Comparison of ENCODE assay signal across 33 cellular contexts in the genomic region with DNA sequence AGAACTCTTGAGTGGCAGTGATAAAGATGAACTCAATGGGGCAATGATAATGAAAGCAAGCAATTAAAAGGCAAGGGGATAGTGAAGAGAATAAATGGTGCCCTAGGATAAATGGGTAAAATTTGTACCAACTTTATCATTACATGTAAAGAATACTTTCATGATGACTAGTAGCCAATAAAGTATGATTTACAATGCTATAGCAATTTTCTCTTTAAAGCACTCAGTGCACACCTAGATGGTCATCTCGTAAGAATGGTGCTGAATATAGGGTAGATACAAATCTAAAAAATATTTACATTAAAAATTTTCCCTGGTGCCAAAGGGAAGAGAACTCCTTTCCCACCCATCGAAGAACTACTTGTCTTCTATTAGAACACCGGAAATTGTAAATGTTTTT.
"Had no signal": no experiment of that assay in that cellular context is flagged by ENCODE, and none has a peak within 500 bp of the region (broad histone marks: within the 10 kb centered on the region; RNA-seq: fewer than 3 reads in every experiment).

No MANE protein-coding gene starts in this region.

- ATAC-seq: activated CD8-positive, alpha-beta T cell treated with anti-CD3 and anti-CD28 coated beads for 36 hours; activated naive CD4-positive, alpha-beta T cell treated with anti-CD3 and anti-CD28 coated beads, Interleukin-2, amount 50 U/mL, for 72 hours; activated T-cell treated with anti-CD3 and anti-CD28 coated beads, Interleukin-2, amount 50 U/mL, for 4 hours; activated T-cell treated with anti-CD3 and anti-CD28 coated beads, Interleukin-2, amount 50 U/mL, for 72 hours; activated T-helper 17 cell treated with anti-CD3 and anti-CD28 coated beads, Interleukin-2, amount 50 U/mL, for 72 hours; body of pancreas had no signal

- H3K27me3 ChIP-seq: adrenal gland, body of pancreas, brain microvascular endothelial cell, breast epithelium had no signal

- H3K27ac Mint-ChIP-seq: activated B cell treated with CpG ODN at 0.5 μM for 24 hours; activated CD4-positive, alpha-beta T cell treated with anti-CD3 and anti-CD28 coated beads, Interleukin-2, amount 10 ng/mL, durations not matched to agents 24 days and 14 days; activated CD8-positive, alpha-beta T cell treated with anti-CD3 and anti-CD28 coated beads for 36 hours; activated naive CD4-positive, alpha-beta T cell treated with anti-CD3 and anti-CD28 coated beads for 36 hours; activated naive CD4-positive, alpha-beta T cell treated with anti-CD3 and anti-CD28 coated beads, Interleukin-2, amount 50 U/mL, for 72 hours; activated naive CD8-positive, alpha-beta T cell treated with anti-CD3 and anti-CD28 coated beads for 36 hours; activated T-cell treated with anti-CD3 and anti-CD28 coated beads, Interleukin-2, amount 50 U/mL, for 72 hours; activated T-helper 1 cell treated with anti-CD3 and anti-CD28 coated beads, Interleukin-12 subunit alpha, Interleukin-12 subunit beta, Interleukin-2, Interleukin-4 antibody, amounts not matched to agents 30 ng/mL and 10 ng/mL and 1 ng/mL, durations not matched to agents 14 hours and 24 hours and 36 hours; activated T-helper 17 cell treated with anti-CD3 and anti-CD28 coated beads, Interleukin-2, amount 50 U/mL, for 72 hours; T-helper 1 cell treated with Interleukin-12 subunit alpha and Interleukin-12 subunit beta and Interleukin-4 antibody, amounts not matched to agents 30 μg/mL and 1 μg/mL, for 36 hours; T-helper 2 cell treated with Interferon-gamma antibody and Interleukin-4, amounts not matched to agents 5 μg/mL and 100 μg/mL, for 36 hours had no signal

- H3K36me3 ChIP-seq: adrenal gland, brain microvascular endothelial cell, breast epithelium had no signal

- H3K27ac ChIP-seq: adrenal gland, body of pancreas, brain microvascular endothelial cell, breast epithelium, VCaP had no signal

- H3K4me3 ChIP-seq: adrenal gland, body of pancreas, breast epithelium had no signal

- DNase-seq: activated B cell treated with CpG ODN at 0.5 μM for 24 hours; activated CD4-positive, alpha-beta T cell treated with anti-CD3 and anti-CD28 coated beads for 4 hours; activated CD4-positive, alpha-beta T cell treated with anti-CD3 and anti-CD28 coated beads, Interleukin-2, amount 10 ng/mL, durations not matched to agents 24 days and 14 days; activated CD4-positive, alpha-beta T cell treated with anti-CD3 and anti-CD28 coated beads, Interleukin-2, amount 50 U/mL, for 48 hours; activated CD4-positive, CD25-positive, alpha-beta regulatory T cell treated with anti-CD3 and anti-CD28 coated beads, Interleukin-2, amount 50 U/mL, for 72 hours; activated CD8-positive, alpha-beta memory T cell treated with anti-CD3 and anti-CD28 coated beads, Interleukin-2, amount 50 U/mL, for 4 hours; activated CD8-positive, alpha-beta T cell treated with anti-CD3 and anti-CD28 coated beads for 36 hours; activated effector memory CD4-positive, alpha-beta T cell treated with anti-CD3 and anti-CD28 coated beads, Interleukin-2, amount 50 U/mL, for 16 hours; activated gamma-delta T cell treated with Interleukin-2 at 50 U/mL for 16 hours; activated naive CD4-positive, alpha-beta T cell; activated naive CD4-positive, alpha-beta T cell treated with anti-CD3 and anti-CD28 coated beads for 36 hours; activated naive CD4-positive, alpha-beta T cell treated with anti-CD3 and anti-CD28 coated beads, Interleukin-2, amount 50 U/mL, for 16 hours; activated naive CD8-positive, alpha-beta T cell treated with anti-CD3 and anti-CD28 coated beads for 36 hours; activated T-cell treated with anti-CD3 and anti-CD28 coated beads for 4 hours; activated T-cell treated with anti-CD3 and anti-CD28 coated beads, Interleukin-2, amount 50 U/mL, for 1 hour; activated T-cell treated with anti-CD3 and anti-CD28 coated beads, Interleukin-2, amount 50 U/mL, for 4 hours; activated T-cell treated with anti-CD3 and anti-CD28 coated beads, Interleukin-2, amount 50 U/mL, for 72 hours; adrenal gland; amniotic stem cell; aorta; body of pancreas; brain microvascular endothelial cell; central memory CD4-positive, alpha-beta T cell; T-helper 1 cell; T-helper 2 cell; T-helper 9 cell had no signal

- H3K9me3 ChIP-seq: adrenal gland, body of pancreas, breast epithelium had no signal

- H3K4me3 Mint-ChIP-seq: activated B cell treated with CpG ODN at 0.5 μM for 24 hours; activated CD4-positive, alpha-beta T cell treated with anti-CD3 and anti-CD28 coated beads, Interleukin-2, amount 10 ng/mL, durations not matched to agents 24 days and 14 days; activated CD8-positive, alpha-beta T cell treated with anti-CD3 and anti-CD28 coated beads for 36 hours; activated naive CD4-positive, alpha-beta T cell treated with anti-CD3 and anti-CD28 coated beads for 36 hours; activated naive CD8-positive, alpha-beta T cell treated with anti-CD3 and anti-CD28 coated beads for 36 hours; activated T-cell treated with anti-CD3 and anti-CD28 coated beads, Interleukin-2, amount 50 U/mL, for 4 hours; activated T-cell treated with anti-CD3 and anti-CD28 coated beads, Interleukin-2, amount 50 U/mL, for 72 hours; activated T-helper 1 cell treated with anti-CD3 and anti-CD28 coated beads, Interleukin-12 subunit alpha, Interleukin-12 subunit beta, Interleukin-2, Interleukin-4 antibody, amounts not matched to agents 30 ng/mL and 10 ng/mL and 1 ng/mL, durations not matched to agents 14 hours and 24 hours and 36 hours; activated T-helper 17 cell treated with anti-CD3 and anti-CD28 coated beads, Interleukin-2, amount 50 U/mL, for 72 hours; T-helper 1 cell treated with Interleukin-12 subunit alpha and Interleukin-12 subunit beta and Interleukin-4 antibody, amounts not matched to agents 30 μg/mL and 1 μg/mL, for 36 hours; T-helper 2 cell treated with Interferon-gamma antibody and Interleukin-4, amounts not matched to agents 5 μg/mL and 100 μg/mL, for 36 hours had no signal

- H3K36me3 Mint-ChIP-seq: activated naive CD4-positive, alpha-beta T cell treated with anti-CD3 and anti-CD28 coated beads, Interleukin-2, amount 50 U/mL, for 72 hours; activated naive CD8-positive, alpha-beta T cell treated with anti-CD3 and anti-CD28 coated beads for 36 hours had no signal

- H3K27me3 Mint-ChIP-seq: activated B cell treated with CpG ODN at 0.5 μM for 24 hours; activated CD4-positive, alpha-beta T cell treated with anti-CD3 and anti-CD28 coated beads, Interleukin-2, amount 10 ng/mL, durations not matched to agents 24 days and 14 days; activated CD8-positive, alpha-beta T cell treated with anti-CD3 and anti-CD28 coated beads for 36 hours; activated naive CD8-positive, alpha-beta T cell treated with anti-CD3 and anti-CD28 coated beads for 36 hours; activated T-helper 17 cell treated with anti-CD3 and anti-CD28 coated beads, Interleukin-2, amount 50 U/mL, for 72 hours had no signal

- H3K4me1 Mint-ChIP-seq: activated B cell treated with CpG ODN at 0.5 μM for 24 hours; activated CD4-positive, alpha-beta T cell treated with anti-CD3 and anti-CD28 coated beads, Interleukin-2, amount 10 ng/mL, durations not matched to agents 24 days and 14 days; activated naive CD8-positive, alpha-beta T cell treated with anti-CD3 and anti-CD28 coated beads for 36 hours; activated T-helper 17 cell treated with anti-CD3 and anti-CD28 coated beads, Interleukin-2, amount 50 U/mL, for 72 hours had no signal

- H3K4me1 ChIP-seq: adrenal gland, body of pancreas, breast epithelium had no signal
